8 cellular contexts compared by ENCODE assay signal in genomic region chr1:202542415-202542814, GRCh38.
DNase-seq lines count a peak whose midpoint lies in the region; ATAC-seq and TF ChIP-seq lines count a peak whose summit lies in the region.
"Not testable (repeated sequence)": the region's sequence is repeated elsewhere in the genome, so short reads cannot be mapped to it uniquely, and the experiment has no call there.

No MANE protein-coding gene starts in this region.

- TF ChIP-seq POLR2A in heart left ventricle (IDR thresholded peaks at IDR 0.05) = not testable (repeated sequence)
- TF ChIP-seq POLR2A in spleen (IDR thresholded peaks at IDR 0.05) = peak in 1 of 3 donors; percentile 10

- not testable (repeated sequence) for H2AFZ ChIP-seq in trophoblast cell (ENCODE audit: insufficient read depth, low read length, poor library complexity)

- not testable (repeated sequence) for TF ChIP-seq CTCF in chondrocyte (IDR thresholded peaks at IDR 0.05); heart left ventricle (IDR thresholded peaks at IDR 0.05); spleen (IDR thresholded peaks at IDR 0.05 in 8 of 11, conservative IDR thresholded peaks at IDR 0.05 in 3 of 11); tibial artery (IDR thresholded peaks at IDR 0.05)

- H3K23ac ChIP-seq in trophoblast cell (ENCODE audit: low read length) = not testable (repeated sequence)

- not testable (repeated sequence) for H3K4me2 ChIP-seq in trophoblast cell (ENCODE audit: low read length)

- not testable (repeated sequence) for H3K36me3 ChIP-seq in heart left ventricle; mucosa of rectum (ENCODE audit: control insufficient read depth in 2 of 2, insufficient read depth in 2 of 2, low read length in 2 of 2); trophoblast cell (ENCODE audit: control insufficient read depth in 1 of 2, insufficient read depth in 2 of 2, low read length in 2 of 2); spleen; tibial artery; aorta (ENCODE audit: control insufficient read depth in 1 of 2, insufficient read depth in 2 of 2, low read length in 1 of 2)

- H2AK5ac ChIP-seq in trophoblast cell (ENCODE audit: low read length) = not testable (repeated sequence)

- peak overlapping the region; percentile 37 for H4K91ac ChIP-seq in trophoblast cell (ENCODE audit: low read depth, low read length)

- not testable (repeated sequence) for H2BK5ac ChIP-seq in trophoblast cell (ENCODE audit: low read depth, low read length, poor library complexity)

- not testable (repeated sequence) for H3K79me2 ChIP-seq in trophoblast cell (ENCODE audit: control insufficient read depth, insufficient read depth, low read length, poor library complexity)

- intact Hi-C loops in heart left ventricle (cut with DNase I); spleen (cut with DNase I; ENCODE audit: low total_unique reads): not testable (repeated sequence)
- intact Hi-C loops in tibial artery (cut with DNase I; ENCODE audit: low total_unique reads) = loop anchor here (5.0 kb wide), 1 partner anchor 35 kb away; no protein-coding TSS in a partner anchor
- intact Hi-C loops in aorta (cut with DNase I) = loop anchor here (5.0 kb wide), 2 partner anchors 35 to 45 kb away; no protein-coding TSS in a partner anchor

- H3K36me3 Mint-ChIP-seq in chondrocyte (ENCODE audit: low read depth) = not testable (repeated sequence)

- H3K18ac ChIP-seq in trophoblast cell (ENCODE audit: low read length) = not testable (repeated sequence)

- peaks cover 11 to 88% (median 51%) of the 10 kb centered on the region in 12 donors for H3K4me1 ChIP-seq in heart left ventricle
- not testable (repeated sequence) for H3K4me1 ChIP-seq in mucosa of rectum (ENCODE audit: control insufficient read depth in 2 of 2, insufficient read depth in 2 of 2, low read length in 2 of 2); trophoblast cell (ENCODE audit: control insufficient read depth in 1 of 2, insufficient read depth in 2 of 2, low read length in 2 of 2); aorta (ENCODE audit: control insufficient read depth in 1 of 2, insufficient read depth in 2 of 2, low read length in 2 of 2)
- peaks cover 0 to 38% (median 15%) of the 10 kb centered on the region in 6 donors for H3K4me1 ChIP-seq in spleen
- peaks cover 0 to 40% (median 4%) of the 10 kb centered on the region in 4 donors for H3K4me1 ChIP-seq in tibial artery

- H4K12ac ChIP-seq in trophoblast cell (ENCODE audit: low read depth, low read length) = not testable (repeated sequence)

- H3K9ac ChIP-seq in mucosa of rectum (ENCODE audit: low read depth in 1 of 2, low read length in 2 of 2); trophoblast cell (ENCODE audit: low read length): not testable (repeated sequence)

- not testable (repeated sequence) for H3K79me1 ChIP-seq in trophoblast cell (ENCODE audit: low read length)

- DNase-seq in NCI-H2227 (lab: John Stamatoyannopoulos, UW; ENCODE audit: unreplicated experiment) = peak; percentile 14
- DNase-seq in chondrocyte (ENCODE audit: low spot score); heart left ventricle; trophoblast cell; spleen; tibial artery; aorta: not testable (repeated sequence)

- H3K4ac ChIP-seq in trophoblast cell (ENCODE audit: low read depth, low read length) = not testable (repeated sequence)

- H4K8ac ChIP-seq in trophoblast cell (ENCODE audit: low read depth, low read length) = not testable (repeated sequence)

- H2BK120ac ChIP-seq in trophoblast cell (ENCODE audit: insufficient read depth, low read length, poor library complexity) = not testable (repeated sequence)

- H2BK12ac ChIP-seq in trophoblast cell (ENCODE audit: low read length) = not testable (repeated sequence)

- not testable (repeated sequence) for H3K9me3 Mint-ChIP-seq in chondrocyte (ENCODE audit: low read depth)

- not testable (repeated sequence) for H3K9me3 ChIP-seq in heart left ventricle; mucosa of rectum (ENCODE audit: control insufficient read depth in 2 of 2, low read length in 2 of 2); trophoblast cell (ENCODE audit: insufficient read depth, low read depth, low read length); spleen; tibial artery; aorta (ENCODE audit: control insufficient read depth, low read length)

- H3K27ac ChIP-seq in heart left ventricle = peak overlapping the region in 11 of 12 donors; percentile 4 to 87 (median 70)
- peak overlapping the region; percentile 65 to 76 for H3K27ac ChIP-seq in mucosa of rectum (ENCODE audit: low read depth in 2 of 2, low read length in 2 of 2)
- not testable (repeated sequence) for H3K27ac ChIP-seq in trophoblast cell (ENCODE audit: low read depth, low read length)
- peak overlapping the region in 6 of 8 donors; percentile 39 to 82 (median 78) for H3K27ac ChIP-seq in spleen
- H3K27ac ChIP-seq in tibial artery = peak overlapping the region; percentile 83 to 95
- peak overlapping the region; percentile 64 to 87 for H3K27ac ChIP-seq in aorta (ENCODE audit: low read depth in 1 of 2, low read length in 2 of 2)

- H3K4me3 ChIP-seq in heart left ventricle (peak overlapping the region in 7 of 12 donors; percentile 7 to 52 (median 35)), mucosa of rectum (ENCODE audit: low read length in 2 of 2) (peak overlapping the region in 1 of 2 donors; percentile 27), spleen (peak overlapping the region in 3 of 8 donors; percentile 31 to 58 (median 47)), tibial artery (peak overlapping the region; percentile 67 to 69), aorta (ENCODE audit: low read length in 2 of 2) (peak overlapping the region; percentile 92 to 100)
- not testable (repeated sequence) for H3K4me3 ChIP-seq in trophoblast cell (ENCODE audit: low read depth, low read length)

- H3K4me1 Mint-ChIP-seq in chondrocyte (ENCODE audit: low read depth) = peaks cover 58% of the 10 kb centered on the region

- peak in 1 of 4 donors; percentile 3 for ATAC-seq in heart left ventricle
- not testable (repeated sequence) for ATAC-seq in aorta (ENCODE audit: low FRiP score)

- H3K4me3 Mint-ChIP-seq in chondrocyte (ENCODE audit: unreplicated experiment) = peak overlapping the region; percentile 5

- H3K27me3 Mint-ChIP-seq in chondrocyte (ENCODE audit: low read depth) = not testable (repeated sequence)

- H3K27ac Mint-ChIP-seq in chondrocyte (ENCODE audit: unreplicated experiment) = peak overlapping the region; percentile 41

- H3K27me3 ChIP-seq in heart left ventricle; mucosa of rectum (ENCODE audit: control insufficient read depth in 2 of 2, insufficient read depth in 2 of 2, low read length in 2 of 2); trophoblast cell (ENCODE audit: insufficient read depth, low read length); spleen (replicated peaks in 1 of 7); tibial artery; aorta (ENCODE audit: control insufficient read depth in 1 of 2, insufficient read depth in 2 of 2, low read length in 1 of 2): not testable (repeated sequence)

- not testable (repeated sequence) for H3K14ac ChIP-seq in trophoblast cell (ENCODE audit: low read length)
